Comparison of ENCODE assay signal across 1 cellular context in the genomic region with DNA sequence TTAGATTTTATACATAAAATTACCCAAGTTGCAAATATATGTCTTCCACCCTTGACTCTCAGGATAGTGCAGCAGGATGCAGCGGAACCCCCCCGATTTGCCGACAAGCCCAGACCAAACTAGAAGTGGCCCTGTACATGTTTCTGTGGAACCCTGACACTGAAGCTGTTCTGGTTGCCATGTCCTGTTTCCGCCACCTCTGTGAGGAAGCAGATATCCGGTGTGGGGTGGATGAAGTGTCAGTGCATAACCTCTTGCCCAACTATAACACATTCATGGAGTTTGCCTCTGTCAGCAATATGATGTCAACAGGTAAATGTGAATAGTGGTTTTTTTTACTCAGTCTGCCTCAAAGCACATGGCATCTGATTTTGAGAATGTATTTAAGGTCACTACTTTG.
TF ChIP-seq lines count a peak whose summit lies in the region.

No MANE protein-coding gene starts in this region.

TF ChIP-seq in K562, 482 proteins besides CTCF, POLR2A, EP300 and RAD21 (continued from another document):
- no peak for TF ChIP-seq SMAD4 (CRISPR knock-in tag; conservative IDR thresholded peaks at IDR 0.05)
